ENCODE assay signal across 8 cellular contexts in genomic region chr14:95156153-95156764, GRCh38. TPM values are rescaled to one million over a fixed set of nuclear protein-coding genes. Genes with fewer than 3 reads are reported as not detected.
DNase-seq lines count a peak whose midpoint lies in the region; ATAC-seq and TF ChIP-seq lines count a peak whose summit lies in the region.

No MANE protein-coding gene starts in this region.

- peak overlapping the region; percentile 66 for H3K27ac Mint-ChIP-seq in endodermal cell

- no peaks in the 10 kb centered on the region for H3K27me3 Mint-ChIP-seq in endodermal cell (ENCODE audit: insufficient read depth)

- intact Hi-C loops in heart left ventricle (cut with DNase I): no loop called here
- intact Hi-C loops in Right ventricle myocardium superior (cut with DNase I): no loop called here
- intact Hi-C loops in sciatic nerve (cut with DNase I): no loop called here

- TF ChIP-seq POLR2A in heart left ventricle (IDR thresholded peaks at IDR 0.05): no peak

- no peaks in the 10 kb centered on the region for H3F3A ChIP-seq in neural cell (ENCODE audit: insufficient read depth, low read length, poor library complexity, severe bottlenecking)

- TF ChIP-seq EP300 in neural cell (conservative IDR thresholded peaks at IDR 0.05; ENCODE audit: poor library complexity, severe bottlenecking): no peak

- peak overlapping the region; percentile 41 for H2AFZ ChIP-seq in neural cell (ENCODE audit: low read depth, low read length)

- peak overlapping the region; percentile 72 for H3K9ac ChIP-seq in endodermal cell (ENCODE audit: extremely low read depth, low read length, poor library complexity, severe bottlenecking)
- peak overlapping the region; percentile 95 for H3K9ac ChIP-seq in neural cell (ENCODE audit: low read length)

- H3K9me3 Mint-ChIP-seq in endodermal cell: no peaks in the 10 kb centered on the region

- H4K20me1 ChIP-seq in neural cell (ENCODE audit: insufficient read depth): no peaks in the 10 kb centered on the region

- H3K36me3 ChIP-seq in heart left ventricle (no peaks in the 10 kb centered on the region), endodermal cell (ENCODE audit: control insufficient read depth, insufficient read depth, low read length) (peaks cover 4% of the 10 kb centered on the region), neural cell (ENCODE audit: insufficient read depth, low read length) (no peaks in the 10 kb centered on the region)

- H3K27me3 ChIP-seq in heart left ventricle: no peaks in the 10 kb centered on the region
- no peaks in the 10 kb centered on the region for H3K27me3 ChIP-seq in endodermal cell (ENCODE audit: control insufficient read depth, insufficient read depth, low read length, poor library complexity, severe bottlenecking)
- H3K27me3 ChIP-seq in neural cell (ENCODE audit: insufficient read depth, low read depth, low read length): no peaks in the 10 kb centered on the region

- ATAC-seq in heart left ventricle (no peak), Right ventricle myocardium superior (ENCODE audit: poor library complexity) (no peak), sciatic nerve (no peak)

- WGBS in heart left ventricle, 4 donors: 7 to 9% (median 8%) methylated on average over 11 to 15 of the region's 15 CpGs
- 6 to 9% methylated on average over 11 to 15 of the region's 15 CpGs for WGBS in endodermal cell (ENCODE audit: insufficient coverage in 1 of 2, insufficient read length in 1 of 2), 2 experiments

- POLR2A ChIA-PET in RWPE1 (lab: Yijun Ruan, JAX; ENCODE audit: low non-redundant PET): no interaction called here

- peaks cover 4% of the 10 kb centered on the region for H3K36me3 Mint-ChIP-seq in endodermal cell (ENCODE audit: low read depth)

- H3K4me1 ChIP-seq in heart left ventricle (peaks cover 3 to 64% (median 35%) of the 10 kb centered on the region in 12 donors), endodermal cell (ENCODE audit: control insufficient read depth, insufficient read depth, low read length) (peaks cover 11% of the 10 kb centered on the region)

- no peak for TF ChIP-seq RAD21 in neural cell (conservative IDR thresholded peaks at IDR 0.05)

- CTCF ChIA-PET in RWPE1 (lab: Yijun Ruan, JAX): interaction anchor here (0.6 kb wide), 1 partner anchor 11 kb away, joined by 3 read pairs; no protein-coding TSS in a partner anchor

- TF ChIP-seq CTCF in heart left ventricle (IDR thresholded peaks at IDR 0.05): no peak
- TF ChIP-seq CTCF in RWPE1 (conservative IDR thresholded peaks at IDR 0.05; ENCODE audit: low read depth): no peak
- TF ChIP-seq CTCF in endodermal cell (conservative IDR thresholded peaks at IDR 0.05): no peak
- no peak for TF ChIP-seq CTCF in neural cell (IDR thresholded peaks at IDR 0.05; ENCODE audit: poor library complexity, severe bottlenecking)

- H3K4me1 Mint-ChIP-seq in endodermal cell: peaks cover 40% of the 10 kb centered on the region

- H3K79me2 ChIP-seq in neural cell (replicated peaks; ENCODE audit: insufficient read depth, low read length): peaks cover 60% of the 10 kb centered on the region

- peak overlapping the region; percentile 92 to 98 (median 95) for H3K27ac ChIP-seq in heart left ventricle
- peak overlapping the region; percentile 89 for H3K27ac ChIP-seq in RWPE1
- no peak overlapping the region for H3K27ac ChIP-seq in endodermal cell (ENCODE audit: low read depth, low read length)
- H3K27ac ChIP-seq in neural cell (ENCODE audit: low read length): peak overlapping the region; percentile 76

- H3K4me3 ChIP-seq in heart left ventricle: peak overlapping the region; percentile 29 to 95 (median 87)
- H3K4me3 ChIP-seq in endodermal cell (ENCODE audit: low read length): peak overlapping the region; percentile 96
- peak overlapping the region; percentile 88 for H3K4me3 ChIP-seq in neural cell (ENCODE audit: low read length)

- H3K9me3 ChIP-seq in heart left ventricle: no peaks in the 10 kb centered on the region
- H3K9me3 ChIP-seq in endodermal cell (ENCODE audit: control insufficient read depth, low read length): no peaks in the 10 kb centered on the region
- H3K9me3 ChIP-seq in neural cell (ENCODE audit: low read length): no peaks in the 10 kb centered on the region

- peak overlapping the region; percentile 53 for H3K4me2 ChIP-seq in neural cell (ENCODE audit: low read length)

- peak overlapping the region; percentile 89 for H3K4me3 Mint-ChIP-seq in endodermal cell

- no peaks in the 10 kb centered on the region for H3K9me2 ChIP-seq in neural cell (ENCODE audit: insufficient read depth, low read length)

- DNase-seq in heart left ventricle (no peak), Right ventricle myocardium superior (no peak), RWPE1 (ENCODE audit: low spot score) (no peak), endodermal cell (peak; percentile 68), KG1 (lab: John Stamatoyannopoulos, UW) (no peak), NCI-H2196 treated with DMSO at 0.1 percent for 48 hours (lab: John Stamatoyannopoulos, UW; ENCODE audit: unreplicated experiment) (no peak), sciatic nerve (ENCODE audit: low spot score) (no peak)

TF ChIP-seq in neural cell, 6 proteins besides CTCF, POLR2A, EP300 and RAD21:
- TF ChIP-seq SMC3 (conservative IDR thresholded peaks at IDR 0.05; ENCODE audit: poor library complexity) (no peak), MXI1 (conservative IDR thresholded peaks at IDR 0.05; ENCODE audit: poor library complexity, severe bottlenecking) (no peak), POLR2AphosphoS5 (IDR thresholded peaks at IDR 0.05) (no peak), EZH2 (IDR thresholded peaks at IDR 0.05; ENCODE audit: borderline replicate concordance, insufficient read depth, low read length, poor library complexity, severe bottlenecking) (no peak), TAF1 (IDR thresholded peaks at IDR 0.05; ENCODE audit: low read depth) (no peak)
- TF ChIP-seq, protein P1, sequence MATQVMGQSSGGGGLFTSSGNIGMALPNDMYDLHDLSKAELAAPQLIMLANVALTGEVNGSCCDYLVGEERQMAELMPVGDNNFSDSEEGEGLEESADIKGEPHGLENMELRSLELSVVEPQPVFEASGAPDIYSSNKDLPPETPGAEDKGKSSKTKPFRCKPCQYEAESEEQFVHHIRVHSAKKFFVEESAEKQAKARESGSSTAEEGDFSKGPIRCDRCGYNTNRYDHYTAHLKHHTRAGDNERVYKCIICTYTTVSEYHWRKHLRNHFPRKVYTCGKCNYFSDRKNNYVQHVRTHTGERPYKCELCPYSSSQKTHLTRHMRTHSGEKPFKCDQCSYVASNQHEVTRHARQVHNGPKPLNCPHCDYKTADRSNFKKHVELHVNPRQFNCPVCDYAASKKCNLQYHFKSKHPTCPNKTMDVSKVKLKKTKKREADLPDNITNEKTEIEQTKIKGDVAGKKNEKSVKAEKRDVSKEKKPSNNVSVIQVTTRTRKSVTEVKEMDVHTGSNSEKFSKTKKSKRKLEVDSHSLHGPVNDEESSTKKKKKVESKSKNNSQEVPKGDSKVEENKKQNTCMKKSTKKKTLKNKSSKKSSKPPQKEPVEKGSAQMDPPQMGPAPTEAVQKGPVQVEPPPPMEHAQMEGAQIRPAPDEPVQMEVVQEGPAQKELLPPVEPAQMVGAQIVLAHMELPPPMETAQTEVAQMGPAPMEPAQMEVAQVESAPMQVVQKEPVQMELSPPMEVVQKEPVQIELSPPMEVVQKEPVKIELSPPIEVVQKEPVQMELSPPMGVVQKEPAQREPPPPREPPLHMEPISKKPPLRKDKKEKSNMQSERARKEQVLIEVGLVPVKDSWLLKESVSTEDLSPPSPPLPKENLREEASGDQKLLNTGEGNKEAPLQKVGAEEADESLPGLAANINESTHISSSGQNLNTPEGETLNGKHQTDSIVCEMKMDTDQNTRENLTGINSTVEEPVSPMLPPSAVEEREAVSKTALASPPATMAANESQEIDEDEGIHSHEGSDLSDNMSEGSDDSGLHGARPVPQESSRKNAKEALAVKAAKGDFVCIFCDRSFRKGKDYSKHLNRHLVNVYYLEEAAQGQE (IDR thresholded peaks at IDR 0.05; ENCODE audit: borderline replicate concordance): no peak

RNA-seq across cellular contexts. Expression of gene DICER1, which starts 1.1 kb away (rescaled TPM):
- 10 to 100 TPM; 21.6 to 57.9 (median 33.3) TPM for total RNA-seq in heart left ventricle
- polyA plus RNA-seq in heart left ventricle: 10 to 100 TPM in 1 of 2 donors, 1 to 10 TPM in 1; 5.4 to 10.5 TPM
- 26.1 TPM for total RNA-seq in Right ventricle myocardium superior
- 10 to 100 TPM; 66.1 to 69.2 TPM for total RNA-seq in endodermal cell
- 53.6 TPM for polyA plus RNA-seq in endodermal cell (2013, experiment 1 of 2)
- polyA plus RNA-seq in endodermal cell (2013, experiment 2 of 2): 53.5 TPM
- polyA plus RNA-seq in neural cell: 88.2 and 93.8 TPM in 2 replicates
- polyA minus RNA-seq in neural cell: 258 and 278 TPM in 2 replicates
- 92.0 TPM for total RNA-seq in sciatic nerve
